In the genomic region with DNA sequence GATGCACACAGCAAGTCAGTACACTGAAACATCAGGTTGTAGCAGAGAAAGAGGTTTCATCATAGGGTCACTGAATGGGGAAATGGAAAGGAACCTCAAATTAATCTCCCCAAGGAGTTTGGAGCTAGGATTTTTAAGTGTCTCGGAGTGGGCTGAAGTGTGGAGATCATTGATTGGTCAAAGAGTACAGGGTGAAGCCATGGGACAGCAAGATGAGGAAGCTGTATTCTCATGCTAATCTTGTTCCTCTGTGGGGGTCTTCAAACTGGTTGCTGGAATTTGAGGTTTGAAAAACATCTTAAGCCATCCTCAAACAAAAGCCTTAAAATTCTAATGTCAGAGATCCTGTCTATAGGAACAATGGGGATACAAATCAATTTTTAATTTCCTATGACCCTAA, we compare ENCODE assay signal across 13 cellular contexts.
DNase-seq lines count a peak whose midpoint lies in the region; ATAC-seq and TF ChIP-seq lines count a peak whose summit lies in the region.
"Had no signal": no experiment of that assay in that cellular context is flagged by ENCODE, and none has a peak within 500 bp of the region (broad histone marks: within the 10 kb centered on the region; RNA-seq: fewer than 3 reads in every experiment).

No MANE protein-coding gene starts in this region.

- H3K4me3 Mint-ChIP-seq in H9, result no peak overlapping the region
- H3K4me3 Mint-ChIP-seq in WTC11, result no peak overlapping the region
- no peak overlapping the region for H3K4me3 Mint-ChIP-seq in activated T-helper 1 cell treated with anti-CD3 and anti-CD28 coated beads, Interleukin-12 subunit alpha, Interleukin-12 subunit beta, Interleukin-2, Interleukin-4 antibody, amounts not matched to agents 30 ng/mL and 10 ng/mL and 1 ng/mL, durations not matched to agents 14 hours and 24 hours and 36 hours
- H3K4me3 Mint-ChIP-seq: CD4-positive, CD25-positive, alpha-beta regulatory T cell had no signal

- H3K36me3 Mint-ChIP-seq in H9 (ENCODE audit: insufficient read depth in 1 of 3, low read depth in 3 of 3) (peaks cover 0 to 18% (median 11%) of the 10 kb centered on the region in 3 experiments; a peak in 6 of 7 replicates), WTC11 (peaks cover 10% of the 10 kb centered on the region; the same call in 1 of the 2 replicates)
- no peaks in the 10 kb centered on the region for H3K36me3 Mint-ChIP-seq in activated T-helper 1 cell treated with anti-CD3 and anti-CD28 coated beads, Interleukin-12 subunit alpha, Interleukin-12 subunit beta, Interleukin-2, Interleukin-4 antibody, amounts not matched to agents 30 ng/mL and 10 ng/mL and 1 ng/mL, durations not matched to agents 14 hours and 24 hours and 36 hours (ENCODE audit: low read depth)
- H3K36me3 Mint-ChIP-seq: CD4-positive, CD25-positive, alpha-beta regulatory T cell had no signal

- CTCF ChIA-PET in WTC11 (lab: Charles Lee), result no interaction called here

- H2AFZ ChIP-seq in H9 (ENCODE audit: low read length), result no peak overlapping the region

- no peaks in the 10 kb centered on the region for H3K79me2 ChIP-seq in H9 (ENCODE audit: insufficient read depth, low read length)

- no peak overlapping the region for H3T11ph ChIP-seq in H9 (ENCODE audit: low read length)

- no peak overlapping the region for H2BK12ac ChIP-seq in H9 (ENCODE audit: insufficient read length, low read depth, low read length)

- H3K27me3 Mint-ChIP-seq in H9 (ENCODE audit: low read depth), result no peaks in the 10 kb centered on the region
- no peaks in the 10 kb centered on the region for H3K27me3 Mint-ChIP-seq in WTC11 (ENCODE audit: low read depth)
- no peaks in the 10 kb centered on the region for H3K27me3 Mint-ChIP-seq in activated T-helper 1 cell treated with anti-CD3 and anti-CD28 coated beads, Interleukin-12 subunit alpha, Interleukin-12 subunit beta, Interleukin-2, Interleukin-4 antibody, amounts not matched to agents 30 ng/mL and 10 ng/mL and 1 ng/mL, durations not matched to agents 14 hours and 24 hours and 36 hours (ENCODE audit: insufficient read depth)
- H3K27me3 Mint-ChIP-seq: CD4-positive, CD25-positive, alpha-beta regulatory T cell had no signal

- no peak overlapping the region for H3K56ac ChIP-seq in H9 (ENCODE audit: insufficient read length, low read depth, low read length)

- H3K4me1 Mint-ChIP-seq in H9, result peaks cover 22 to 25% of the 10 kb centered on the region in 2 experiments
- H3K4me1 Mint-ChIP-seq in WTC11, result peaks cover 36% of the 10 kb centered on the region
- H3K4me1 Mint-ChIP-seq in activated T-helper 1 cell treated with anti-CD3 and anti-CD28 coated beads, Interleukin-12 subunit alpha, Interleukin-12 subunit beta, Interleukin-2, Interleukin-4 antibody, amounts not matched to agents 30 ng/mL and 10 ng/mL and 1 ng/mL, durations not matched to agents 14 hours and 24 hours and 36 hours (ENCODE audit: low read depth), result no peaks in the 10 kb centered on the region
- H3K4me1 Mint-ChIP-seq: CD4-positive, CD25-positive, alpha-beta regulatory T cell had no signal

- ATAC-seq in WTC11, result peak; percentile 97

- H3K4me3 ChIP-seq in effector memory CD4-positive, alpha-beta T cell (ENCODE audit: insufficient read depth, low read depth, low read length, poor library complexity, severe bottlenecking), result no peak overlapping the region
- H3K4me3 ChIP-seq: BLaER1 treated with 17β-estradiol and CSF1 and Interleukin-3, amounts not matched to agents 10 nM and 100 nM had no signal

- POLR2A ChIA-PET in WTC11 (lab: Charles Lee), result no interaction called here

- no peaks in the 10 kb centered on the region for H3K23me2 ChIP-seq in H9 (ENCODE audit: insufficient read length, low read depth, low read length, poor library complexity, severe bottlenecking)

- H3K14ac ChIP-seq in H9 (ENCODE audit: insufficient read depth, low read length), result no peak overlapping the region

- no CpG with 5 or more reads among the region's 1 CpG for WGBS in H9 (ENCODE audit: extremely low coverage, insufficient read length, low lambda C conversion rate)

- intact Hi-C loops in activated T-helper 1 cell treated with anti-CD3 and anti-CD28 coated beads, Interleukin-12 subunit alpha, Interleukin-12 subunit beta, Interleukin-2, Interleukin-4 antibody, amounts not matched to agents 30 ng/mL and 10 ng/mL and 1 ng/mL, durations not matched to agents 14 hours and 24 hours and 36 hours (cut with micrococcal nuclease), result no loop called here

- H3K79me1 ChIP-seq in H9 (ENCODE audit: insufficient read depth, low read depth, low read length, poor library complexity, severe bottlenecking), result no peaks in the 10 kb centered on the region

- H3K9me3 Mint-ChIP-seq in H9, result peaks cover 3 to 35% of the 10 kb centered on the region in 2 experiments; a peak in 4 of 5 replicates
- peaks cover 10% of the 10 kb centered on the region for H3K9me3 Mint-ChIP-seq in WTC11
- H3K9me3 Mint-ChIP-seq in activated T-helper 1 cell treated with anti-CD3 and anti-CD28 coated beads, Interleukin-12 subunit alpha, Interleukin-12 subunit beta, Interleukin-2, Interleukin-4 antibody, amounts not matched to agents 30 ng/mL and 10 ng/mL and 1 ng/mL, durations not matched to agents 14 hours and 24 hours and 36 hours, result no peaks in the 10 kb centered on the region

- H4K8ac ChIP-seq in H9 (replicated peaks; ENCODE audit: insufficient read length, low read depth, low read length), result no peak overlapping the region

- H3K4me1 ChIP-seq in H9 (ENCODE audit: insufficient read depth, low read length), result peaks cover 5% of the 10 kb centered on the region; the same call in 1 of the 2 replicates
- H3K4me1 ChIP-seq in effector memory CD4-positive, alpha-beta T cell (ENCODE audit: control insufficient read depth, insufficient read depth, low read length, poor library complexity, severe bottlenecking), result no peaks in the 10 kb centered on the region
- H3K4me1 ChIP-seq: BLaER1 treated with 17β-estradiol and CSF1 and Interleukin-3, amounts not matched to agents 10 nM and 100 nM had no signal

- H4K5ac ChIP-seq in H9 (ENCODE audit: insufficient read length, low read depth, low read length), result no peak overlapping the region

- DNase-seq in H9 (no peak), WTC11 (ENCODE audit: low spot score) (no peak), iPS DF 19.7 (ENCODE audit: low read depth, low spot score) (peak; percentile 33), iPS-NIHi7 (ENCODE audit: extremely low spot score) (peak; percentile 20), NCI-H146 treated with DMSO at 0.1 percent for 48 hours (lab: John Stamatoyannopoulos, UW; ENCODE audit: unreplicated experiment) (no peak)
- DNase-seq in activated CD4-positive, alpha-beta T cell treated with anti-CD3 and anti-CD28 coated beads for 4 hours, result no peak
- no peak for DNase-seq in effector memory CD4-positive, alpha-beta T cell
- no peak for DNase-seq in activated T-helper 1 cell treated with anti-CD3 and anti-CD28 coated beads, Interleukin-12 subunit alpha, Interleukin-12 subunit beta, Interleukin-2, Interleukin-4 antibody, amounts not matched to agents 30 ng/mL and 10 ng/mL and 1 ng/mL, durations not matched to agents 14 hours and 24 hours and 36 hours (ENCODE audit: low spot score)
- DNase-seq: ACHN; CD4-positive, CD25-positive, alpha-beta regulatory T cell; DMS53; H7 had no signal

- no peak overlapping the region for H3K23ac ChIP-seq in H9 (ENCODE audit: insufficient read length, low read depth, low read length)

- H3K4me2 ChIP-seq in H9 (ENCODE audit: insufficient read depth, insufficient read length, low read length), result peak overlapping the region; percentile 20
- H3K4me2 ChIP-seq: BLaER1 treated with 17β-estradiol and CSF1 and Interleukin-3, amounts not matched to agents 10 nM and 100 nM had no signal

- H4K20me1 ChIP-seq in H9 (ENCODE audit: control insufficient read depth, insufficient read depth, insufficient read length), result no peaks in the 10 kb centered on the region
- H4K20me1 ChIP-seq: BLaER1 treated with 17β-estradiol and CSF1 and Interleukin-3, amounts not matched to agents 10 nM and 100 nM had no signal

- no peak overlapping the region for H2BK15ac ChIP-seq in H9 (ENCODE audit: low read depth, low read length)

- no peak overlapping the region for H2BK120ac ChIP-seq in H9 (ENCODE audit: low read depth, low read length, poor library complexity, severe bottlenecking)

- H2BK20ac ChIP-seq in H9 (ENCODE audit: low read depth, low read length, poor library complexity, severe bottlenecking), result no peak overlapping the region

- H2BK5ac ChIP-seq in H9 (ENCODE audit: insufficient read length, low read length), result no peak overlapping the region

- no peak overlapping the region for H2AK5ac ChIP-seq in H9 (ENCODE audit: insufficient read length, low read length)

- no peak overlapping the region for H3K18ac ChIP-seq in H9 (ENCODE audit: insufficient read length, low read depth, low read length)

- no peak overlapping the region for H3K4ac ChIP-seq in H9 (ENCODE audit: low read depth, low read length)

- H3K36me3 ChIP-seq in effector memory CD4-positive, alpha-beta T cell (ENCODE audit: control insufficient read depth, insufficient read depth, low read length), result no peaks in the 10 kb centered on the region
- H3K36me3 ChIP-seq: BLaER1 treated with 17β-estradiol and CSF1 and Interleukin-3, amounts not matched to agents 10 nM and 100 nM had no signal

- peak overlapping the region in 2 of 3 experiments; percentile 88 to 95; a peak in 4 of 7 replicates for H3K27ac Mint-ChIP-seq in H9
- H3K27ac Mint-ChIP-seq in WTC11, result peak overlapping the region; percentile 81
- no peak overlapping the region for H3K27ac Mint-ChIP-seq in activated T-helper 1 cell treated with anti-CD3 and anti-CD28 coated beads, Interleukin-12 subunit alpha, Interleukin-12 subunit beta, Interleukin-2, Interleukin-4 antibody, amounts not matched to agents 30 ng/mL and 10 ng/mL and 1 ng/mL, durations not matched to agents 14 hours and 24 hours and 36 hours
- H3K27ac Mint-ChIP-seq: CD4-positive, CD25-positive, alpha-beta regulatory T cell had no signal

- H3K27me3 ChIP-seq in H9 (ENCODE audit: insufficient read depth, low read length), result no peaks in the 10 kb centered on the region
- no peaks in the 10 kb centered on the region for H3K27me3 ChIP-seq in effector memory CD4-positive, alpha-beta T cell (replicated peaks; ENCODE audit: control insufficient read depth, insufficient read depth, low read length, poor library complexity, severe bottlenecking)
- H3K27me3 ChIP-seq: BLaER1 treated with 17β-estradiol and CSF1 and Interleukin-3, amounts not matched to agents 10 nM and 100 nM had no signal

- no peak overlapping the region for H4K91ac ChIP-seq in H9 (ENCODE audit: insufficient read length, low read depth, low read length)

- H3K27ac ChIP-seq in H9 (ENCODE audit: insufficient read length, low read depth, low read length), result peak overlapping the region; percentile 69
- H3K27ac ChIP-seq in effector memory CD4-positive, alpha-beta T cell (ENCODE audit: insufficient read depth, low read length, poor library complexity, severe bottlenecking), result no peak overlapping the region
- H3K27ac ChIP-seq: BLaER1 treated with 17β-estradiol and CSF1 and Interleukin-3, amounts not matched to agents 10 nM and 100 nM had no signal

- H3K9me3 ChIP-seq in H9 (ENCODE audit: control insufficient read depth, low read depth, low read length), result no peaks in the 10 kb centered on the region
- no peaks in the 10 kb centered on the region for H3K9me3 ChIP-seq in effector memory CD4-positive, alpha-beta T cell (ENCODE audit: control insufficient read depth, low read length)
- H3K9me3 ChIP-seq: BLaER1 treated with 17β-estradiol and CSF1 and Interleukin-3, amounts not matched to agents 10 nM and 100 nM had no signal

- H3K9ac ChIP-seq in H9 (ENCODE audit: extremely low read depth, insufficient read length, low read length), result no peak overlapping the region
- H3K9ac ChIP-seq: BLaER1 treated with 17β-estradiol and CSF1 and Interleukin-3, amounts not matched to agents 10 nM and 100 nM had no signal

- no peak for TF ChIP-seq CTCF in H9 (conservative IDR thresholded peaks at IDR 0.05)
- TF ChIP-seq CTCF in WTC11 (IDR thresholded peaks at IDR 0.05), result no peak

Comparison
In these comparisons a context has a peak if more than half of its experiments do, and no peak if none do; other contexts are left out.
1. DNase-seq: peak in iPS DF 19.7 (single experiment) and iPS-NIHi7 (single experiment); none in H9 (single experiment), WTC11 (single experiment), activated CD4-positive, alpha-beta T cell treated with anti-CD3 and anti-CD28 coated beads for 4 hours (0 of 2), effector memory CD4-positive, alpha-beta T cell (0 of 3), NCI-H146 treated with DMSO at 0.1 percent for 48 hours (single experiment) and activated T-helper 1 cell treated with anti-CD3 and anti-CD28 coated beads, Interleukin-12 subunit alpha, Interleukin-12 subunit beta, Interleukin-2, Interleukin-4 antibody, amounts not matched to agents 30 ng/mL and 10 ng/mL and 1 ng/mL, durations not matched to agents 14 hours and 24 hours and 36 hours (single experiment).